In genomic region chr13:87810391-87810801, GRCh38 we compare ENCODE assay signal across 1 cellular context.
TF ChIP-seq lines count a peak whose summit lies in the region.

No MANE protein-coding gene starts in this region.

TF ChIP-seq in GM23338, 12 proteins besides CTCF, POLR2A, EP300 and RAD21 (continued from another document):
- peak; percentile 20; the same call in 1 of the 2 replicates for TF ChIP-seq ZNF462 (CRISPR knock-in tag; IDR thresholded peaks at IDR 0.05)
